ENCODE assay signal across 17 cellular contexts in genomic region chr22:46909237-46910030, GRCh38.
"Had no signal": no experiment of that assay in that cellular context is flagged by ENCODE, and none has a peak within 500 bp of the region (broad histone marks: within the 10 kb centered on the region; RNA-seq: fewer than 3 reads in every experiment).

No MANE protein-coding gene starts in this region.

- H3K36me3 Mint-ChIP-seq: activated naive CD8-positive, alpha-beta T cell treated with anti-CD3 and anti-CD28 coated beads, Interleukin-2, amount 10 ng/mL, durations not matched to agents 7 days and 5 days had no signal

- H3K27me3 Mint-ChIP-seq: activated naive CD8-positive, alpha-beta T cell treated with anti-CD3 and anti-CD28 coated beads, Interleukin-2, amount 10 ng/mL, durations not matched to agents 7 days and 5 days; naive thymus-derived CD4-positive, alpha-beta T cell had no signal

- H3K4me3 Mint-ChIP-seq: activated naive CD8-positive, alpha-beta T cell treated with anti-CD3 and anti-CD28 coated beads, Interleukin-2, amount 10 ng/mL, durations not matched to agents 7 days and 5 days; endodermal cell; naive thymus-derived CD4-positive, alpha-beta T cell had no signal

- ATAC-seq: gastrocnemius medialis; left colon; naive thymus-derived CD4-positive, alpha-beta T cell; psoas muscle had no signal

- H3K27ac Mint-ChIP-seq: activated naive CD8-positive, alpha-beta T cell treated with anti-CD3 and anti-CD28 coated beads, Interleukin-2, amount 10 ng/mL, durations not matched to agents 7 days and 5 days had no signal

- DNase-seq: activated CD4-positive, alpha-beta T cell treated with anti-CD3 and anti-CD28 coated beads, Interleukin-2, amount 50 U/mL, for 1 hour; activated gamma-delta T cell; activated naive CD8-positive, alpha-beta T cell treated with anti-CD3 and anti-CD28 coated beads, Interleukin-2, amount 10 ng/mL, durations not matched to agents 7 days and 5 days; activated T-cell treated with anti-CD3 and anti-CD28 coated beads, Interleukin-2, amount 50 U/mL, for 48 hours; anterior cingulate cortex; brain microvascular endothelial cell; dermis blood vessel endothelial cell; erythroblast; gastrocnemius medialis; heart right ventricle; left colon; naive thymus-derived CD4-positive, alpha-beta T cell; occipital lobe; psoas muscle; right lobe of liver; stomach had no signal

- H3K9me3 Mint-ChIP-seq: activated naive CD8-positive, alpha-beta T cell treated with anti-CD3 and anti-CD28 coated beads, Interleukin-2, amount 10 ng/mL, durations not matched to agents 7 days and 5 days; endodermal cell; naive thymus-derived CD4-positive, alpha-beta T cell had no signal
